Comparison of ENCODE assay signal across 8 cellular contexts in the genomic region with DNA sequence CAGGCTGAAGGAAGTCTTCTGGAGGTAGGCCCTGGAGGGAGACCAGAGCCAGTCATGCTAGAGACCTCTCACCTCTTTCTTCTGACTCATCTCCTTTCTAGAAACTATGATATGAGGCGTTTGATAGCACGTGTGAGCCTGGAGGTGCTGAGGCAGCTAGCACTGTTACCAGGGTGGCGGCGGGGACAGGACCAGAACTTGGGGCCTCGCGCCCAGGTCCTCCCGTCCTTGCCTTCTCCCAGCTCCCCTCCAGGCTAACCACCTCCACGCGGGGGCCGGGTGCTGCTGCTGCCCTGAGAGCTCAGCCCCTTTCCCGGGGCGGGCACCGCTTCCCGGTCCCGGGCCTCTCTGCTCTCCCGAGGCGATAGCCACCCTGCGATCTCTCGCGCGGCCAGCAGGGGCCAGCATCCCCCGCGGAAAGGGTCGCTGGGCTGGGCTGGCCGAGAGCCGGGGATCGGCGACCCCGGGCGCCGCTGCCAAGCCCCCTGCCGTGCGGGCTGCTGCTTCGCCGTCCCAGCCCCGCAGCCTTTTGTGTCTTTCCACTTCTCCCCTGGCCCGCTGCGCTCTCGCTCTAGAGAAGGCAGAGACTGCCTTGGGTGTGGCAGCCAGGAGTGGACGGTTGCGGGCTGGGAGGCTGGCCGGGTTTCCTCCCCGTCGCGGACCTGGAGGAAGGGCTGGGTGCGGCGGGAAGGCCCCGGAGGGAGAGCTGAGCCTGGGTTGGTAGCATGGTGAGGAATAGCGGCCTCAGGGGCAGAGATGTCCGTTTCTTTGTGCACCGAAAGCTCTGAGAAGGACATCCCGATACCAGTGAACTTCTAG. TPM values are rescaled to one million over a fixed set of nuclear protein-coding genes. Genes with fewer than 3 reads are reported as not detected.
DNase-seq lines count a peak whose midpoint lies in the region; ATAC-seq and TF ChIP-seq lines count a peak whose summit lies in the region.

No MANE protein-coding gene starts in this region.

- peak overlapping the region; percentile 66 for H3K27ac Mint-ChIP-seq in Caco-2 (ENCODE audit: unreplicated experiment)

- H3K36me3 ChIP-seq in Caco-2 (ENCODE audit: control insufficient read depth, insufficient read depth, low read length) (no peaks in the 10 kb centered on the region), OCI-LY7 (ENCODE audit: insufficient read depth, low read length) (no peaks in the 10 kb centered on the region), muscle layer of duodenum (ENCODE audit: control insufficient read depth in 1 of 2, insufficient read depth in 2 of 2, low read length in 2 of 2) (no peaks in the 10 kb centered on the region)

- POLR2A ChIA-PET in Caco-2 (lab: Charles Lee): interaction anchor here (0.6 to 1.2 kb wide), 3 partner anchors 113 to 248 kb away, joined by 3 to 5 read pairs (median 3); a partner anchor contains a TSS
- POLR2A ChIA-PET in OCI-LY7 (lab: Charles Lee): interaction anchor here (0.6 kb wide), 1 partner anchor 277 kb away, joined by 3 read pairs; no protein-coding TSS in a partner anchor

- H3K27me3 Mint-ChIP-seq in Caco-2 (ENCODE audit: insufficient read depth, unreplicated experiment): no peaks in the 10 kb centered on the region

- peaks cover 8% of the 10 kb centered on the region for H3K4me1 Mint-ChIP-seq in Caco-2 (ENCODE audit: low read depth, unreplicated experiment)

- CTCF ChIA-PET in Caco-2 (lab: Charles Lee) (interaction anchor here (0.6 to 2.4 kb wide), 18 partner anchors 10 to 463 kb away, joined by 3 to 34 read pairs (median 4); a partner anchor contains a TSS), OCI-LY7 (lab: Charles Lee; ENCODE audit: unreplicated experiment) (interaction anchor here (0.6 to 1.1 kb wide), 5 partner anchors 13 to 395 kb away, joined by 3 to 4 read pairs (median 3); no protein-coding TSS in a partner anchor)

- intact Hi-C loops in Caco-2 (cut with micrococcal nuclease; ENCODE audit: unreplicated experiment) (loop anchor here (1.0 to 10.0 kb wide), 6 partner anchors 49 to 732 kb away; a partner anchor contains a TSS), OCI-LY7 (cut with micrococcal nuclease; ENCODE audit: unreplicated experiment) (loop anchor here (1.0 kb wide), 1 partner anchor 318 kb away; no protein-coding TSS in a partner anchor)

- no peaks in the 10 kb centered on the region for H4K20me1 ChIP-seq in OCI-LY7 (ENCODE audit: insufficient read depth, low read length)

- no peaks in the 10 kb centered on the region for H3K9me3 ChIP-seq in Caco-2
- no peaks in the 10 kb centered on the region for H3K9me3 ChIP-seq in OCI-LY7 (ENCODE audit: low read length)
- no peaks in the 10 kb centered on the region for H3K9me3 ChIP-seq in muscle layer of duodenum (ENCODE audit: control insufficient read depth in 1 of 2, low read length in 2 of 2)

- peak overlapping the region; percentile 68 for H3K4me3 ChIP-seq in Caco-2 (ENCODE audit: low read depth, low read length)
- no peak overlapping the region for H3K4me3 ChIP-seq in OCI-LY7 (ENCODE audit: low read depth, low read length, poor library complexity, severe bottlenecking)
- H3K4me3 ChIP-seq in muscle layer of duodenum (ENCODE audit: low read depth in 1 of 2, low read length in 2 of 2): peak overlapping the region; percentile 51 to 81

- H3K4me1 ChIP-seq in Caco-2: peaks cover 38% of the 10 kb centered on the region
- no peaks in the 10 kb centered on the region for H3K4me1 ChIP-seq in OCI-LY7 (ENCODE audit: insufficient read depth, low read length, poor library complexity, severe bottlenecking)
- H3K4me1 ChIP-seq in muscle layer of duodenum (ENCODE audit: control insufficient read depth in 1 of 2, insufficient read depth in 2 of 2, low read length in 2 of 2): peaks cover 0 to 31% of the 10 kb centered on the region in 2 donors

- no TSS peak for BruUV-seq in Caco-2 (replicated peaks; lab: Mats Ljungman, UMichigan)
- no TSS peak for BruUV-seq in OCI-LY7 (replicated peaks; lab: Mats Ljungman, UMichigan)

- H3K4me2 ChIP-seq in OCI-LY7 (ENCODE audit: low read length): peak overlapping the region; percentile 63; the same call in 1 of the 2 replicates

- H3K27ac ChIP-seq in OCI-LY7 (ENCODE audit: low read depth, low read length, poor library complexity, severe bottlenecking): no peak overlapping the region
- peak overlapping the region; percentile 41 for H3K27ac ChIP-seq in muscle layer of duodenum (ENCODE audit: low read length)

- no peak overlapping the region; the same call in 1 of the 2 replicates for H2AFZ ChIP-seq in OCI-LY7 (ENCODE audit: low read length)

- H3K79me2 ChIP-seq in OCI-LY7 (ENCODE audit: insufficient read depth, low read depth, low read length): no peaks in the 10 kb centered on the region

- TF ChIP-seq CTCF in Caco-2 (IDR thresholded peaks at IDR 0.05; ENCODE audit: insufficient read depth in 1 of 2, low read depth in 1 of 2, low read length in 1 of 2, severe bottlenecking in 1 of 2, unreplicated experiment in 1 of 2): peak; percentile 92 to 98
- TF ChIP-seq CTCF in OCI-LY7 (conservative IDR thresholded peaks at IDR 0.05; ENCODE audit: low read length): peak; percentile 84

- no peaks in the 10 kb centered on the region for H3K36me3 Mint-ChIP-seq in Caco-2 (ENCODE audit: insufficient read depth, unreplicated experiment)

- peak overlapping the region; percentile 75 for H3K4me3 Mint-ChIP-seq in Caco-2 (ENCODE audit: unreplicated experiment)

- peak; percentile 87 for ATAC-seq in GM19455 (IDR thresholded peaks at IDR 0.05; ENCODE audit: unreplicated experiment)
- ATAC-seq in HG03571 (IDR thresholded peaks at IDR 0.05; ENCODE audit: unreplicated experiment): peak; percentile 82
- peak; percentile 75 for ATAC-seq in esophagus mucosa

- H3K9me3 Mint-ChIP-seq in Caco-2 (ENCODE audit: unreplicated experiment): no peaks in the 10 kb centered on the region

- no peaks in the 10 kb centered on the region for H3K9me2 ChIP-seq in OCI-LY7 (ENCODE audit: insufficient read depth, low read length)

- peak; percentile 82 to 95 for DNase-seq in Caco-2
- DNase-seq in OCI-LY7 (ENCODE audit: low spot score): peak; percentile 41
- DNase-seq in activated T-cell treated with anti-CD3 and anti-CD28 coated beads, Interleukin-2, amount 50 U/mL, for 48 hours: peak; percentile 84 to 86
- peak; percentile 29 to 44 for DNase-seq in stimulated activated CD8-positive, alpha-beta memory T cell treated with anti-CD3 and anti-CD28 coated beads, Interleukin-7, amount 100 ng/mL, for 4 hours (ENCODE audit: low read depth in 2 of 2)

- H3K27me3 ChIP-seq in Caco-2 (replicated peaks; ENCODE audit: control insufficient read depth, insufficient read depth, low read length) (no peaks in the 10 kb centered on the region), muscle layer of duodenum (ENCODE audit: low read depth, low read length) (no peaks in the 10 kb centered on the region)

RNA-seq across cellular contexts. Expression of a gene that starts 49.1 kb away (rescaled TPM):
- total RNA-seq in Caco-2 (2022) (2.6 and 3.3 TPM in 2 replicates), OCI-LY7 (2022) (not detected in 2 replicates), esophagus mucosa (2.3 TPM)
- total RNA-seq in OCI-LY7 (2014; rRNA removed; shearing (Covaris generic)): 1.4 TPM in 1 of 2 replicates, not detected in the other

Comparison
In these comparisons a context has a peak if more than half of its experiments do, and no peak if none do; other contexts are left out.
1. DNase-seq: peak in every context shown above with its lines; median percentile 88 in Caco-2; 85 in activated T-cell treated with anti-CD3 and anti-CD28 coated beads, Interleukin-2, amount 50 U/mL, for 48 hours; 41 in OCI-LY7; 36 in stimulated activated CD8-positive, alpha-beta memory T cell treated with anti-CD3 and anti-CD28 coated beads, Interleukin-7, amount 100 ng/mL, for 4 hours.